Comparison of ENCODE assay signal across 30 cellular contexts in genomic region chr12:51669996-51670395, GRCh38.
"Had no signal": no experiment of that assay in that cellular context is flagged by ENCODE, and none has a peak within 500 bp of the region (broad histone marks: within the 10 kb centered on the region; RNA-seq: fewer than 3 reads in every experiment).

No MANE protein-coding gene starts in this region.

- H3K4me1 ChIP-seq: ascending aorta, esophagus squamous epithelium, gastrocnemius medialis, heart left ventricle had no signal

- H3K27ac Mint-ChIP-seq: activated CD4-positive, alpha-beta memory T cell treated with anti-CD3 and anti-CD28 coated beads, Interleukin-2, amount 10 ng/mL, durations not matched to agents 7 days and 5 days; activated CD4-positive, alpha-beta T cell treated with anti-CD3 and anti-CD28 coated beads, Interleukin-2, amount 10 ng/mL, durations not matched to agents 7 days and 5 days; activated naive CD4-positive, alpha-beta T cell treated with anti-CD3 and anti-CD28 coated beads, Interleukin-2, amount 10 ng/mL, durations not matched to agents 7 days and 5 days; activated naive CD8-positive, alpha-beta T cell treated with anti-CD3 and anti-CD28 coated beads, Interleukin-2, amount 10 ng/mL, durations not matched to agents 7 days and 5 days; brain; effector memory CD8-positive, alpha-beta T cell; T-helper 17 cell had no signal

- DNase-seq: activated CD4-positive, alpha-beta memory T cell treated with anti-CD3 and anti-CD28 coated beads, Interleukin-2, amount 10 ng/mL, durations not matched to agents 7 days and 5 days; activated CD4-positive, alpha-beta T cell treated with anti-CD3 and anti-CD28 coated beads for 1 hour; activated CD4-positive, alpha-beta T cell treated with anti-CD3 and anti-CD28 coated beads for 4 hours; activated CD4-positive, alpha-beta T cell treated with anti-CD3 and anti-CD28 coated beads, Interleukin-2, amount 10 ng/mL, durations not matched to agents 7 days and 5 days; activated CD4-positive, alpha-beta T cell treated with anti-CD3 and anti-CD28 coated beads, Interleukin-2, amount 50 U/mL, for 4 hours; activated CD8-positive, alpha-beta memory T cell treated with anti-CD3 and anti-CD28 coated beads, Interleukin-2, amount 50 U/mL, for 48 hours; activated gamma-delta T cell; activated naive CD4-positive, alpha-beta T cell; activated naive CD4-positive, alpha-beta T cell treated with anti-CD3 and anti-CD28 coated beads, Interleukin-2, amount 10 ng/mL, durations not matched to agents 7 days and 5 days; activated naive CD8-positive, alpha-beta T cell treated with anti-CD3 and anti-CD28 coated beads, Interleukin-2, amount 10 ng/mL, durations not matched to agents 7 days and 5 days; activated T-cell treated with anti-CD3 and anti-CD28 coated beads for 4 hours; activated T-cell treated with anti-CD3 and anti-CD28 coated beads, Interleukin-2, amount 50 U/mL, for 24 hours; activated T-cell treated with anti-CD3 and anti-CD28 coated beads, Interleukin-2, amount 50 U/mL, for 72 hours; caudate nucleus; cortex of kidney; dermis blood vessel endothelial cell; effector CD4-positive, alpha-beta T cell; effector memory CD8-positive, alpha-beta T cell; esophagus squamous epithelium; gastrocnemius medialis; glutamatergic neuron; heart left ventricle; T-helper 1 cell; T-helper 17 cell had no signal

- ATAC-seq: activated naive CD4-positive, alpha-beta T cell treated with anti-CD3 and anti-CD28 coated beads, Interleukin-2, amount 50 U/mL, for 72 hours; activated T-cell treated with anti-CD3 and anti-CD28 coated beads, Interleukin-2, amount 50 U/mL, for 72 hours; effector memory CD8-positive, alpha-beta T cell; gastrocnemius medialis; heart left ventricle; T-helper 17 cell; WTC11 had no signal

- H3K9me3 Mint-ChIP-seq: activated CD4-positive, alpha-beta memory T cell treated with anti-CD3 and anti-CD28 coated beads, Interleukin-2, amount 10 ng/mL, durations not matched to agents 7 days and 5 days; activated CD4-positive, alpha-beta T cell treated with anti-CD3 and anti-CD28 coated beads, Interleukin-2, amount 10 ng/mL, durations not matched to agents 7 days and 5 days; activated naive CD4-positive, alpha-beta T cell treated with anti-CD3 and anti-CD28 coated beads, Interleukin-2, amount 10 ng/mL, durations not matched to agents 7 days and 5 days; activated naive CD4-positive, alpha-beta T cell treated with anti-CD3 and anti-CD28 coated beads, Interleukin-2, amount 50 U/mL, for 72 hours; activated naive CD8-positive, alpha-beta T cell treated with anti-CD3 and anti-CD28 coated beads, Interleukin-2, amount 10 ng/mL, durations not matched to agents 7 days and 5 days; activated T-cell treated with anti-CD3 and anti-CD28 coated beads, Interleukin-2, amount 50 U/mL, for 24 hours; activated T-cell treated with anti-CD3 and anti-CD28 coated beads, Interleukin-2, amount 50 U/mL, for 72 hours; brain; effector memory CD8-positive, alpha-beta T cell; WTC11 had no signal

- H3K4me3 Mint-ChIP-seq: activated CD4-positive, alpha-beta memory T cell treated with anti-CD3 and anti-CD28 coated beads, Interleukin-2, amount 10 ng/mL, durations not matched to agents 7 days and 5 days; activated CD4-positive, alpha-beta T cell treated with anti-CD3 and anti-CD28 coated beads, Interleukin-2, amount 10 ng/mL, durations not matched to agents 7 days and 5 days; activated naive CD4-positive, alpha-beta T cell treated with anti-CD3 and anti-CD28 coated beads, Interleukin-2, amount 10 ng/mL, durations not matched to agents 7 days and 5 days; activated naive CD8-positive, alpha-beta T cell treated with anti-CD3 and anti-CD28 coated beads, Interleukin-2, amount 10 ng/mL, durations not matched to agents 7 days and 5 days; activated T-cell treated with anti-CD3 and anti-CD28 coated beads, Interleukin-2, amount 50 U/mL, for 24 hours; activated T-cell treated with anti-CD3 and anti-CD28 coated beads, Interleukin-2, amount 50 U/mL, for 72 hours; brain; effector memory CD8-positive, alpha-beta T cell; T-helper 17 cell; WTC11 had no signal

- H3K36me3 ChIP-seq: ascending aorta, esophagus squamous epithelium, gastrocnemius medialis, heart left ventricle had no signal

- H3K36me3 Mint-ChIP-seq: activated naive CD4-positive, alpha-beta T cell treated with anti-CD3 and anti-CD28 coated beads, Interleukin-2, amount 10 ng/mL, durations not matched to agents 7 days and 5 days; activated naive CD4-positive, alpha-beta T cell treated with anti-CD3 and anti-CD28 coated beads, Interleukin-2, amount 50 U/mL, for 72 hours; activated naive CD8-positive, alpha-beta T cell treated with anti-CD3 and anti-CD28 coated beads, Interleukin-2, amount 10 ng/mL, durations not matched to agents 7 days and 5 days had no signal

- H3K9me3 ChIP-seq: ascending aorta, esophagus squamous epithelium, gastrocnemius medialis, heart left ventricle had no signal

- H3K4me3 ChIP-seq: ascending aorta, esophagus squamous epithelium, gastrocnemius medialis, heart left ventricle had no signal

- H3K27me3 Mint-ChIP-seq: brain had no signal

- H3K27me3 ChIP-seq: ascending aorta, gastrocnemius medialis, heart left ventricle had no signal

- H3K27ac ChIP-seq: ascending aorta, epithelial cell of prostate, esophagus squamous epithelium, gastrocnemius medialis, heart left ventricle, VCaP had no signal
